8 cellular contexts compared by ENCODE assay signal in genomic region chr1:207619833-207620572, GRCh38. TPM values are rescaled to one million over a fixed set of nuclear protein-coding genes. Genes with fewer than 3 reads are reported as not detected.
DNase-seq lines count a peak whose midpoint lies in the region; ATAC-seq and TF ChIP-seq lines count a peak whose summit lies in the region.

No MANE protein-coding gene starts in this region.

- no peak for TF ChIP-seq POLR2A in heart left ventricle (IDR thresholded peaks at IDR 0.05)

- no peaks in the 10 kb centered on the region for H3K4me1 ChIP-seq in heart left ventricle

- H3K36me3 Mint-ChIP-seq in activated T-cell treated with anti-CD3 and anti-CD28 coated beads, Interleukin-2, amount 50 U/mL, for 24 hours (ENCODE audit: low read depth): no peaks in the 10 kb centered on the region

- H3K27ac Mint-ChIP-seq in activated T-cell treated with anti-CD3 and anti-CD28 coated beads, Interleukin-2, amount 50 U/mL, for 24 hours: no peak overlapping the region

- no peak overlapping the region for H3K4me3 ChIP-seq in heart left ventricle

- H3K27me3 ChIP-seq in heart left ventricle: no peaks in the 10 kb centered on the region

- H3K27ac ChIP-seq in heart left ventricle: no peak overlapping the region

- ATAC-seq in GM18907 (IDR thresholded peaks at IDR 0.05; ENCODE audit: unreplicated experiment) (peak; percentile 94), HG03103 (IDR thresholded peaks at IDR 0.05; ENCODE audit: low read depth, unreplicated experiment) (peak; percentile 88), heart left ventricle (peak in 3 of 4 donors; percentile 69 to 88 (median 87))

- no peaks in the 10 kb centered on the region for H3K9me3 ChIP-seq in heart left ventricle

- H3K4me1 Mint-ChIP-seq in activated T-cell treated with anti-CD3 and anti-CD28 coated beads, Interleukin-2, amount 50 U/mL, for 24 hours (ENCODE audit: low read depth): peaks cover 2% of the 10 kb centered on the region

- peak; percentile 54 to 80 (median 66) for TF ChIP-seq CTCF in heart left ventricle (IDR thresholded peaks at IDR 0.05)

- peaks cover 4% of the 10 kb centered on the region for H3K27me3 Mint-ChIP-seq in activated T-cell treated with anti-CD3 and anti-CD28 coated beads, Interleukin-2, amount 50 U/mL, for 24 hours

- intact Hi-C loops in heart left ventricle (cut with DNase I): no loop called here

- peaks cover 0 to 21% (median 0%) of the 10 kb centered on the region in 9 donors for H3K36me3 ChIP-seq in heart left ventricle

- WGBS in heart left ventricle, 4 donors: 55 to 57% (median 56%) methylated on average over 7 of the region's 7 CpGs

- no peaks in the 10 kb centered on the region for H3K9me3 Mint-ChIP-seq in activated T-cell treated with anti-CD3 and anti-CD28 coated beads, Interleukin-2, amount 50 U/mL, for 24 hours

- no peak overlapping the region for H3K4me3 Mint-ChIP-seq in activated T-cell treated with anti-CD3 and anti-CD28 coated beads, Interleukin-2, amount 50 U/mL, for 24 hours

- DNase-seq in DMS 273 treated with DMSO at 0.1 percent for 48 hours (lab: John Stamatoyannopoulos, UW) (peak; percentile 15), NCI-H2171 (lab: John Stamatoyannopoulos, UW) (peak; percentile 8), heart left ventricle (no peak), putamen (ENCODE audit: low spot score) (peak; percentile 27), GOT3 (lab: John Stamatoyannopoulos, UW) (no peak)
- peak; percentile 32 for DNase-seq in activated T-cell treated with anti-CD3 and anti-CD28 coated beads, Interleukin-2, amount 50 U/mL, for 24 hours

RNA-seq across cellular contexts. Expression of gene CR1L, which starts 24.9 kb away (rescaled TPM):
- 1 to 10 TPM in 1 of 9 donors, under 1 TPM in 1, not detected in 7; 0.41 to 1.1 TPM for total RNA-seq in heart left ventricle
- polyA plus RNA-seq in heart left ventricle: not detected

Comparison
In these comparisons a context has a peak if more than half of its experiments do, and no peak if none do; other contexts are left out.
1. DNase-seq: peak in DMS 273 treated with DMSO at 0.1 percent for 48 hours (single experiment), NCI-H2171 (single experiment), activated T-cell treated with anti-CD3 and anti-CD28 coated beads, Interleukin-2, amount 50 U/mL, for 24 hours (single experiment) and putamen (single experiment); none in heart left ventricle (0 of 5) and GOT3 (single experiment).
2. Peak in every context shown above with its lines, with median percentiles within 50 percentile points of each other: ATAC-seq.